Comparison of ENCODE assay signal across 1 cellular context in genomic region chr17:17413215-17413792, GRCh38.
A peak's percentile ranks its signal among the peaks of the same experiment; 100 is the strongest.
TF ChIP-seq lines count a peak whose summit lies in the region.

No MANE protein-coding gene starts in this region.

TF ChIP-seq in HEK293, 187 proteins besides CTCF, POLR2A, EP300 and RAD21 (continued from another document):
- no peak for TF ChIP-seq INSM2 (tag by site-specific recombination; IDR thresholded peaks at IDR 0.05)
- no peak for TF ChIP-seq ZNF670 (tag by site-specific recombination; IDR thresholded peaks at IDR 0.05; ENCODE audit: low read depth)
- peak; percentile 76 for TF ChIP-seq ZNF146 (tag by site-specific recombination; IDR thresholded peaks at IDR 0.05)
- TF ChIP-seq ZNF239 (tag by site-specific recombination; IDR thresholded peaks at IDR 0.05), result no peak
- no peak for TF ChIP-seq ZNF426 (tag by site-specific recombination; IDR thresholded peaks at IDR 0.05)
